Comparison of ENCODE assay signal across 24 cellular contexts in the genomic region with DNA sequence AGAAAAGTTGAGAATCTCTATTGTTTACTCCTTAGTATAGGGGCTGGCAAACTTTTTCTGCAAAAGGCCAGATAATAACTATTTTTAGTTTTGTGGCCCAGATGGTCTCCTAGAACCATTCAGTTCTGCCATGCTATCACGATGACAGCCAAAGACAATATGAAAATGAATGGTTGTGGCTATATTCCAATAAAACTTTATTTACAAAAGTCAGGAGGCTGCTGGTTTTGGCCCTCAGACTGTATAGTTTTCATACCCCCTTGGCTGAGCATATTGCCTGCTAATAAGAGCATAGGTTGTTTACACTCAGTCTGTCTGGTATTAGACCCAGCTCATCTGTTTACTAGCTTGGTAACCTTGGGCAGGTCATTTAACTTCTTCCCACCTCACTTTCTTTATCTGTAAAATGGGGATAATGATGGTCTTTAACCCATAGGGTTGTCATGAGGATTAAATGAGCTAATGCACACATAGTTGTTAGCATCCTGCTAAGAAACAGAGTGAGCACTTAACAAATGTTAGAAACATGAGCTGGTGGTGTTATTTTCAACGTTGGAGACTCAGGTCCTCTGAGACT.
DNase-seq lines count a peak whose midpoint lies in the region; ATAC-seq and TF ChIP-seq lines count a peak whose summit lies in the region.
"Had no signal": no experiment of that assay in that cellular context is flagged by ENCODE, and none has a peak within 500 bp of the region (broad histone marks: within the 10 kb centered on the region; RNA-seq: fewer than 3 reads in every experiment).

No MANE protein-coding gene starts in this region.

- H2AFZ ChIP-seq in DND-41 (ENCODE audit: low read depth, low read length), result no peak overlapping the region

- no peaks in the 10 kb centered on the region for H3K9me3 ChIP-seq in DND-41 (ENCODE audit: insufficient read depth, low read length, severe bottlenecking)
- H3K9me3 ChIP-seq in KOPT-K1 (ENCODE audit: insufficient read depth, low read length, poor library complexity, severe bottlenecking), result peaks cover 11% of the 10 kb centered on the region
- no peaks in the 10 kb centered on the region for H3K9me3 ChIP-seq in colonic mucosa
- H3K9me3 ChIP-seq: MG63, SJSA1 had no signal

- peaks cover 75% of the 10 kb centered on the region for H3K4me1 ChIP-seq in DND-41 (ENCODE audit: insufficient read depth, low read length)
- peaks cover 6% of the 10 kb centered on the region for H3K4me1 ChIP-seq in colonic mucosa

- ATAC-seq in DND-41 (ENCODE audit: insufficient read depth, low read depth), result no peak
- no peak for ATAC-seq in stimulated activated naive B cell treated with anti-CD40 and anti-IgM and Interleukin-4, amounts not matched to agents 10 μg/mL and 1 μg/mL and 100 μg/mL, for 72 hours (replicated peaks)
- ATAC-seq: A549, Right ventricle myocardium inferior had no signal

- peaks cover 73% of the 10 kb centered on the region for H3K36me3 ChIP-seq in DND-41 (ENCODE audit: insufficient read depth, low read length)
- peaks cover 43% of the 10 kb centered on the region for H3K36me3 ChIP-seq in KOPT-K1 (ENCODE audit: insufficient read depth, low read length)
- H3K36me3 ChIP-seq in colonic mucosa, result no peaks in the 10 kb centered on the region
- H3K36me3 ChIP-seq: MG63, SJSA1 had no signal

- peaks cover 16% of the 10 kb centered on the region for H4K20me1 ChIP-seq in DND-41 (ENCODE audit: insufficient read depth, low read length)

- H3K27me3 ChIP-seq in DND-41 (ENCODE audit: insufficient read depth, low read length, poor library complexity), result no peaks in the 10 kb centered on the region
- H3K27me3 ChIP-seq in colonic mucosa, result no peaks in the 10 kb centered on the region
- H3K27me3 ChIP-seq: MG63, SJSA1 had no signal

- H3K27ac ChIP-seq in DND-41 (ENCODE audit: low read length), result peak overlapping the region; percentile 51
- peak overlapping the region; percentile 97 for H3K27ac ChIP-seq in KOPT-K1 (ENCODE audit: low read depth, low read length, poor library complexity, severe bottlenecking)
- H3K27ac ChIP-seq in colonic mucosa, result peak overlapping the region; percentile 67
- H3K27ac ChIP-seq: A549, HL-60, SJSA1 had no signal

- no peak overlapping the region for H3K4me3 ChIP-seq in DND-41 (ENCODE audit: low read depth in 1 of 2, low read length in 2 of 2)
- H3K4me3 ChIP-seq in colonic mucosa, result no peak overlapping the region
- H3K4me3 ChIP-seq: A549, MG63, SJSA1 had no signal

- no peak overlapping the region for H3K27ac Mint-ChIP-seq in stimulated activated naive B cell treated with anti-CD40 and anti-IgM and Interleukin-4, amounts not matched to agents 10 μg/mL and 1 μg/mL and 100 μg/mL, for 72 hours
- H3K27ac Mint-ChIP-seq: B cell; HFFc6; T-helper 1 cell treated with Interleukin-12 subunit alpha and Interleukin-12 subunit beta and Interleukin-4 antibody, amounts not matched to agents 30 μg/mL and 1 μg/mL, for 36 hours had no signal

- no peak overlapping the region for H3K4me3 Mint-ChIP-seq in stimulated activated naive B cell treated with anti-CD40 and anti-IgM and Interleukin-4, amounts not matched to agents 10 μg/mL and 1 μg/mL and 100 μg/mL, for 72 hours
- H3K4me3 Mint-ChIP-seq: B cell; CD14-positive monocyte; HFFc6; T-helper 1 cell treated with Interleukin-12 subunit alpha and Interleukin-12 subunit beta and Interleukin-4 antibody, amounts not matched to agents 30 μg/mL and 1 μg/mL, for 36 hours had no signal

- H3K27me3 Mint-ChIP-seq in stimulated activated naive B cell treated with anti-CD40 and anti-IgM and Interleukin-4, amounts not matched to agents 10 μg/mL and 1 μg/mL and 100 μg/mL, for 72 hours, result no peaks in the 10 kb centered on the region
- H3K27me3 Mint-ChIP-seq: B cell had no signal

- peaks cover 37 to 54% of the 10 kb centered on the region in 2 donors for H3K4me1 Mint-ChIP-seq in stimulated activated naive B cell treated with anti-CD40 and anti-IgM and Interleukin-4, amounts not matched to agents 10 μg/mL and 1 μg/mL and 100 μg/mL, for 72 hours

- H3K4me2 ChIP-seq in DND-41 (ENCODE audit: insufficient read depth, low read length), result no peak overlapping the region
- H3K4me2 ChIP-seq: A549 had no signal

- no peak for DNase-seq in DND-41
- peak; percentile 73 for DNase-seq in NCI-H69 (lab: John Stamatoyannopoulos, UW)
- no peak for DNase-seq in colonic mucosa
- DNase-seq in NCI-H226, result no peak
- DNase-seq in COLO668 (lab: John Stamatoyannopoulos, UW; ENCODE audit: unreplicated experiment), result no peak
- no peak for DNase-seq in stimulated activated naive B cell treated with anti-CD40 and anti-IgM and Interleukin-4, amounts not matched to agents 10 μg/mL and 1 μg/mL and 100 μg/mL, for 72 hours
- DNase-seq: DMS53, EL, GF-D8, HFFc6, IMR-90, MG63, NCI-H1417, NCI-H1694 treated with DMSO at 0.1 percent for 48 hours, NCI-H2081 treated with DMSO at 0.1 percent for 48 hours, OCI-M1 had no signal

- intact Hi-C loops in colonic mucosa (cut with DNase I), result no loop called here

- no peak overlapping the region for H3K9ac ChIP-seq in DND-41 (ENCODE audit: low read depth, low read length)
- no peak overlapping the region for H3K9ac ChIP-seq in colonic mucosa (ENCODE audit: low read depth in 2 of 2, low read length in 2 of 2)

- peaks cover 99% of the 10 kb centered on the region for H3K79me2 ChIP-seq in DND-41 (ENCODE audit: insufficient read depth, low read length)

- no peak for TF ChIP-seq CTCF in DND-41 (IDR thresholded peaks at IDR 0.05; ENCODE audit: borderline replicate concordance, extremely low read depth, low read length, poor library complexity, severe bottlenecking)
- TF ChIP-seq CTCF in colonic mucosa (IDR thresholded peaks at IDR 0.05), result no peak

- H3K36me3 Mint-ChIP-seq in stimulated activated naive B cell treated with anti-CD40 and anti-IgM and Interleukin-4, amounts not matched to agents 10 μg/mL and 1 μg/mL and 100 μg/mL, for 72 hours, result peaks cover 12 to 38% of the 10 kb centered on the region in 2 donors
- H3K36me3 Mint-ChIP-seq: CD14-positive monocyte had no signal

- H3K9me3 Mint-ChIP-seq in stimulated activated naive B cell treated with anti-CD40 and anti-IgM and Interleukin-4, amounts not matched to agents 10 μg/mL and 1 μg/mL and 100 μg/mL, for 72 hours, result peaks cover 1 to 4% of the 10 kb centered on the region in 2 donors
- H3K9me3 Mint-ChIP-seq: HFFc6; T-helper 1 cell treated with Interleukin-12 subunit alpha and Interleukin-12 subunit beta and Interleukin-4 antibody, amounts not matched to agents 30 μg/mL and 1 μg/mL, for 36 hours had no signal
